8 cellular contexts compared by ENCODE assay signal in the genomic region with DNA sequence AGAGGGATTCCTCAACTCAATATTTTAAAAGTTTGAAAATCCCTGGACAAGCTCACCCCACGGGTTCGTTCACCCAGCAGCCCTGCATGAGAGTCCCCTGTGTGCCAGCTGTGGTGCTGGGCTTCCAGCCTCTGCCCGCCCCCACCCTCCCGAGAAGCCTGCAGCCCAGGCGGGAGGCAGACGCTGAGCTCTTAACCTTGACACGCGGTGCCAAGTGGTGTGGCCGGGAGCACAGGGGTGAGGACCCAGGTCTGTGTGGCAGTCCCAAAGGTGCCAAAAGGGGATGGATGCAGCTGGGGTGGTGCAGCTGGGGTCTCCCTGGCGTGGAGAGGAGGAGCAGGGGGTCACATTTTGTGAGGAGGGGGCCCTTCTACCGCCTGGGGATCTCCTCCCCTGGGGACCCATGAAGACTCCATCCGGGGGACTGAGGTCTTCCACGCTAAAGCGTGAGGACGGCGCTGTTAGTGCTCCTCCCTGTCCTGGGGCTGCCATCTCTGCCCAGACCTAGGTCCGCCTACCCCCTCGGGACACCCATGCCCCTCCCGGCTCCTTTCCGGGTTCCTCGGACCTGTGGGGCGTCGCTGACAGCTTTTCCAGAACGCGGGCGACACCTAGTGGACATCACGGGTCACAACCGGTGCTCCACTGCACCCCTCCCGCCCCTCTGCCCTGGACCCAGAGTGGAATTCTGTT. TPM values are rescaled to one million over a fixed set of nuclear protein-coding genes. Genes with fewer than 3 reads are reported as not detected.
DNase-seq lines count a peak whose midpoint lies in the region; ATAC-seq and TF ChIP-seq lines count a peak whose summit lies in the region.

No MANE protein-coding gene starts in this region.

- no peak overlapping the region for H2AK5ac ChIP-seq in H9 (ENCODE audit: insufficient read length, low read length)

- H3K27me3 ChIP-seq in H9 (ENCODE audit: insufficient read depth, low read length) (no peaks in the 10 kb centered on the region), skeletal muscle tissue (ENCODE audit: control insufficient read depth in 3 of 3, insufficient read depth in 3 of 3, low read length in 3 of 3) (peaks cover 0 to 18% (median 3%) of the 10 kb centered on the region in 3 donors)

- H3K9me3 ChIP-seq in H9 (ENCODE audit: control insufficient read depth, low read depth, low read length) (no peaks in the 10 kb centered on the region), skeletal muscle tissue (ENCODE audit: control insufficient read depth in 3 of 3, low read length in 3 of 3) (no peaks in the 10 kb centered on the region)

- peak; percentile 77 for DNase-seq in COLO668 (lab: John Stamatoyannopoulos, UW; ENCODE audit: unreplicated experiment)
- peak; percentile 89 for DNase-seq in H9
- peak; percentile 41 for DNase-seq in NCI-H2029 treated with DMSO at 0.1 percent for 48 hours (lab: John Stamatoyannopoulos, UW)
- DNase-seq in MCF 10A (ENCODE audit: unreplicated experiment) = peak; percentile 72
- DNase-seq in iPS-NIHi11 (ENCODE audit: low spot score) = peak; percentile 94

- H2BK20ac ChIP-seq in H9 (ENCODE audit: low read depth, low read length, poor library complexity, severe bottlenecking) = no peak overlapping the region

- H3K36me3 Mint-ChIP-seq in H9 (ENCODE audit: insufficient read depth in 1 of 3, low read depth in 3 of 3) = no peaks in the 10 kb centered on the region
- H3K36me3 Mint-ChIP-seq in MCF 10A (ENCODE audit: insufficient read depth, unreplicated experiment) = no peaks in the 10 kb centered on the region

- H3K9ac ChIP-seq in H9 (ENCODE audit: extremely low read depth, insufficient read length, low read length) (no peak overlapping the region), skeletal muscle tissue (ENCODE audit: low read depth in 1 of 3, low read length in 3 of 3) (peak overlapping the region; percentile 57 to 60 (median 59))

- H2BK120ac ChIP-seq in H9 (ENCODE audit: low read depth, low read length, poor library complexity, severe bottlenecking) = no peak overlapping the region

- H3K4me3 ChIP-seq in skeletal muscle tissue (ENCODE audit: low read length in 3 of 3) = peak overlapping the region; percentile 58 to 67 (median 62)

- peak overlapping the region; percentile 49 for H3K4me2 ChIP-seq in H9 (ENCODE audit: insufficient read depth, insufficient read length, low read length)

- POLR2A ChIA-PET in MCF 10A (lab: Yijun Ruan, JAX) = interaction anchor here (0.7 to 0.9 kb wide), 2 partner anchors 177 to 1236 kb away, joined by 3 read pairs; no protein-coding TSS in a partner anchor

- no peak for ATAC-seq in GM18517 (IDR thresholded peaks at IDR 0.05; ENCODE audit: unreplicated experiment)

- H4K91ac ChIP-seq in H9 (ENCODE audit: insufficient read length, low read depth, low read length) = no peak overlapping the region

- no peak overlapping the region for H3K4ac ChIP-seq in H9 (ENCODE audit: low read depth, low read length)

- no peaks in the 10 kb centered on the region for H3K79me2 ChIP-seq in H9 (ENCODE audit: insufficient read depth, low read length)

- WGBS in H9 (ENCODE audit: extremely low coverage, insufficient read length, low lambda C conversion rate) = no CpG with 5 or more reads among the region's 29 CpGs

- H2BK12ac ChIP-seq in H9 (ENCODE audit: insufficient read length, low read depth, low read length) = no peak overlapping the region

- H3K4me1 Mint-ChIP-seq in H9 (peaks cover 13 to 35% of the 10 kb centered on the region in 2 experiments), MCF 10A (ENCODE audit: insufficient read depth, unreplicated experiment) (peaks cover 6% of the 10 kb centered on the region)

- H3K23ac ChIP-seq in H9 (ENCODE audit: insufficient read length, low read depth, low read length) = no peak overlapping the region

- no peak overlapping the region for H3K27ac ChIP-seq in H9 (ENCODE audit: insufficient read length, low read depth, low read length)
- H3K27ac ChIP-seq in VCaP = peak overlapping the region; percentile 74
- H3K27ac ChIP-seq in skeletal muscle tissue (ENCODE audit: low read depth, low read length) = peak overlapping the region; percentile 42

- H3K4me1 ChIP-seq in H9 (ENCODE audit: insufficient read depth, low read length) (no peaks in the 10 kb centered on the region), skeletal muscle tissue (ENCODE audit: control insufficient read depth in 3 of 3, insufficient read depth in 3 of 3, low read length in 3 of 3) (peaks cover 15 to 19% (median 16%) of the 10 kb centered on the region in 3 donors)

- H3K27ac Mint-ChIP-seq in H9 = no peak overlapping the region
- no peak overlapping the region for H3K27ac Mint-ChIP-seq in MCF 10A (ENCODE audit: low read depth, unreplicated experiment)

- H2BK15ac ChIP-seq in H9 (ENCODE audit: low read depth, low read length) = no peak overlapping the region

- intact Hi-C loops in MCF 10A (cut with micrococcal nuclease) = loop anchor here (1.0 to 5.0 kb wide), 4 partner anchors 51 to 390 kb away; no protein-coding TSS in a partner anchor

- H3K79me1 ChIP-seq in H9 (ENCODE audit: insufficient read depth, low read depth, low read length, poor library complexity, severe bottlenecking) = no peaks in the 10 kb centered on the region

- no peaks in the 10 kb centered on the region for H3K36me3 ChIP-seq in skeletal muscle tissue (ENCODE audit: control insufficient read depth in 3 of 3, insufficient read depth in 3 of 3, low read length in 3 of 3)

- H3K4me3 Mint-ChIP-seq in H9 = peak overlapping the region; percentile 51 to 64; a peak in 4 of 5 replicates
- peak overlapping the region; percentile 55 for H3K4me3 Mint-ChIP-seq in MCF 10A (ENCODE audit: unreplicated experiment)

- no peak overlapping the region for H2AFZ ChIP-seq in H9 (ENCODE audit: low read length)

- H2BK5ac ChIP-seq in H9 (ENCODE audit: insufficient read length, low read length) = no peak overlapping the region

- no peak overlapping the region for H4K5ac ChIP-seq in H9 (ENCODE audit: insufficient read length, low read depth, low read length)

- BruUV-seq in MCF 10A (replicated peaks; lab: Mats Ljungman, UMichigan) = no TSS peak

- no peak overlapping the region for H4K8ac ChIP-seq in H9 (replicated peaks; ENCODE audit: insufficient read length, low read depth, low read length)

- no peak overlapping the region for H3T11ph ChIP-seq in H9 (ENCODE audit: low read length)

- peak overlapping the region; percentile 27 for H3K18ac ChIP-seq in H9 (ENCODE audit: insufficient read length, low read depth, low read length)

- CTCF ChIA-PET in MCF 10A (lab: Yijun Ruan, JAX) = interaction anchor here (0.6 to 5.8 kb wide), 30 partner anchors 9 to 383 kb away, joined by 3 to 76 read pairs (median 4); no protein-coding TSS in a partner anchor

- no peak overlapping the region; the same call in 1 of the 2 replicates for H3K14ac ChIP-seq in H9 (ENCODE audit: insufficient read depth, low read length)

- H3K27me3 Mint-ChIP-seq in H9 (ENCODE audit: low read depth) (peaks cover 3% of the 10 kb centered on the region; the same call in 1 of the 2 replicates), MCF 10A (ENCODE audit: insufficient read depth, unreplicated experiment) (no peaks in the 10 kb centered on the region)

- H4K20me1 ChIP-seq in H9 (ENCODE audit: control insufficient read depth, insufficient read depth, insufficient read length) = no peaks in the 10 kb centered on the region

- H3K23me2 ChIP-seq in H9 (ENCODE audit: insufficient read length, low read depth, low read length, poor library complexity, severe bottlenecking) = peaks cover 9% of the 10 kb centered on the region

- H3K9me3 Mint-ChIP-seq in H9 (no peaks in the 10 kb centered on the region), MCF 10A (ENCODE audit: unreplicated experiment) (no peaks in the 10 kb centered on the region)

- TF ChIP-seq CTCF in H9 (conservative IDR thresholded peaks at IDR 0.05) (peak; percentile 94), VCaP (conservative IDR thresholded peaks at IDR 0.05) (peak; percentile 90), MCF 10A (IDR thresholded peaks at IDR 0.05; ENCODE audit: unreplicated experiment) (peak; percentile 90)

- H3K56ac ChIP-seq in H9 (ENCODE audit: insufficient read length, low read depth, low read length) = no peak overlapping the region

RNA-seq across cellular contexts. Expression of a gene that starts 12.9 kb away (rescaled TPM):
- total RNA-seq in H9 (2021) (not detected in 2 replicates), MCF 10A (2022) (not detected in 2 replicates), skeletal muscle tissue (not detected)

RNA-seq across cellular contexts. Expression of a gene that starts 32.7 kb away (rescaled TPM):
- total RNA-seq in H9 (2021) (not detected in 2 replicates), MCF 10A (2022) (not detected in 2 replicates), skeletal muscle tissue (not detected)

RNA-seq across cellular contexts. Expression of a gene that starts 33.8 kb away (rescaled TPM):
- 0.59 and 0.90 TPM in 2 replicates for total RNA-seq in H9 (2021)
- not detected in 2 replicates for total RNA-seq in MCF 10A (2022)
- total RNA-seq in skeletal muscle tissue = 0.52 TPM

RNA-seq across cellular contexts. Expression of a gene that starts 34.3 kb away (rescaled TPM):
- total RNA-seq in H9 (2021) = not detected in 2 replicates
- not detected in 2 replicates for total RNA-seq in MCF 10A (2022)
- not detected for total RNA-seq in skeletal muscle tissue

Comparison
In these comparisons a context has a peak if more than half of its experiments do, and no peak if none do; other contexts are left out.
1. DNase-seq: peak in every context shown above with its lines; median percentile 94 in iPS-NIHi11; 89 in H9; 77 in COLO668; 72 in MCF 10A; 41 in NCI-H2029 treated with DMSO at 0.1 percent for 48 hours.